8 cellular contexts compared by ENCODE assay signal in genomic region chr5:95620870-95621838, GRCh38. TPM values are rescaled to one million over a fixed set of nuclear protein-coding genes. Genes with fewer than 3 reads are reported as not detected.
DNase-seq lines count a peak whose midpoint lies in the region; TF ChIP-seq lines count a peak whose summit lies in the region.

No MANE protein-coding gene starts in this region.

- H3K27ac ChIP-seq in HEK293 (ENCODE audit: extremely low read depth, low read depth, low read length) (peak overlapping the region; percentile 50; the same call in 1 of the 2 replicates), esophagus (ENCODE audit: low read depth in 2 of 2, low read length in 1 of 2) (no peak overlapping the region)

- DNase-seq in NCI-H1105 (lab: John Stamatoyannopoulos, UW) (peak; percentile 15), nephron progenitor cell (peak; percentile 64), type B pancreatic cell (ENCODE audit: extremely low spot score, unreplicated experiment) (peak; percentile 68), NCI-H128 (lab: John Stamatoyannopoulos, UW; ENCODE audit: unreplicated experiment) (no peak)
- DNase-seq in activated CD8-positive, alpha-beta memory T cell treated with anti-CD3 and anti-CD28 coated beads for 48 hours (ENCODE audit: low read depth in 2 of 3, low spot score in 2 of 3), result peak; percentile 18 to 35 (median 20)

- 4% methylated on average over 57 to 92 of the region's 92 CpGs for WGBS in esophagus, 2 donors

- H3K27ac Mint-ChIP-seq in nephron progenitor cell (no peak overlapping the region), type B pancreatic cell (peak overlapping the region; percentile 61)

- H3K4me1 Mint-ChIP-seq in nephron progenitor cell (peaks cover 13% of the 10 kb centered on the region), type B pancreatic cell (ENCODE audit: unreplicated experiment) (peaks cover 12% of the 10 kb centered on the region)

- H3K4me1 ChIP-seq in HEK293 (ENCODE audit: control insufficient read depth, insufficient read depth, low read length), result no peaks in the 10 kb centered on the region
- H3K4me1 ChIP-seq in esophagus (ENCODE audit: control insufficient read depth in 2 of 2, insufficient read depth in 2 of 2, low read length in 1 of 2), result peaks cover 5 to 6% of the 10 kb centered on the region in 2 donors

- CTCF ChIA-PET in HEK293 (lab: Yijun Ruan, JAX), result interaction anchor here (0.5 to 0.7 kb wide), 2 partner anchors 150 to 229 kb away, joined by 3 read pairs; no protein-coding TSS in a partner anchor

- H3K9me3 ChIP-seq in HEK293 (ENCODE audit: control insufficient read depth, insufficient read depth, low read depth, low read length), result no peaks in the 10 kb centered on the region
- H3K9me3 ChIP-seq in esophagus (ENCODE audit: control insufficient read depth in 2 of 2, insufficient read depth in 1 of 2, low read depth in 1 of 2, low read length in 1 of 2), result no peaks in the 10 kb centered on the region

- H3K27me3 Mint-ChIP-seq in nephron progenitor cell (ENCODE audit: low read depth, poor library complexity) (peaks cover 74% of the 10 kb centered on the region), type B pancreatic cell (peaks cover 72% of the 10 kb centered on the region)

- H3K4me3 ChIP-seq in GM12875 (ENCODE audit: low read depth, low read length), result peak overlapping the region; percentile 65
- peak overlapping the region; percentile 32 for H3K4me3 ChIP-seq in HEK293 (ENCODE audit: low read depth, low read length)
- peak overlapping the region; percentile 48 to 69 for H3K4me3 ChIP-seq in esophagus (ENCODE audit: low read depth in 1 of 2, low read length in 2 of 2)

- H3K36me3 ChIP-seq in HEK293 (ENCODE audit: control insufficient read depth in 2 of 2, insufficient read depth in 1 of 2, low read length in 2 of 2) (no peaks in the 10 kb centered on the region), esophagus (ENCODE audit: control insufficient read depth in 2 of 2, insufficient read depth in 2 of 2, low read length in 1 of 2) (no peaks in the 10 kb centered on the region)

- POLR2A ChIA-PET in HEK293 (lab: Yijun Ruan, JAX), result no interaction called here

- no peaks in the 10 kb centered on the region for H3K36me3 Mint-ChIP-seq in nephron progenitor cell (ENCODE audit: low read depth)
- H3K36me3 Mint-ChIP-seq in type B pancreatic cell, result peaks cover 5% of the 10 kb centered on the region

- 0 out of 2 replicates have a peak, but pooled peaks have one; percentile 1 for TF ChIP-seq CTCF in GM12875 (IDR thresholded peaks at IDR 0.05; ENCODE audit: borderline replicate concordance, insufficient read depth, low read depth, low read length)
- no peak for TF ChIP-seq CTCF in HEK293 (tag by site-specific recombination; IDR thresholded peaks at IDR 0.05)
- TF ChIP-seq CTCF in nephron progenitor cell (IDR thresholded peaks at IDR 0.05), result no peak
- peak; percentile 25 for TF ChIP-seq CTCF in type B pancreatic cell (conservative IDR thresholded peaks at IDR 0.05)

- no peaks in the 10 kb centered on the region for H3K27me3 ChIP-seq in esophagus (ENCODE audit: control insufficient read depth in 1 of 2, insufficient read depth in 2 of 2, low read length in 2 of 2)

- peaks cover 10% of the 10 kb centered on the region for H3K9me3 Mint-ChIP-seq in nephron progenitor cell
- H3K9me3 Mint-ChIP-seq in type B pancreatic cell, result no peaks in the 10 kb centered on the region

- peak overlapping the region; percentile 80 for H3K4me3 Mint-ChIP-seq in nephron progenitor cell
- peak overlapping the region; percentile 89 for H3K4me3 Mint-ChIP-seq in type B pancreatic cell

TF ChIP-seq in HEK293, 187 proteins besides CTCF, POLR2A, EP300 and RAD21:
- TF ChIP-seq MEIS1 (CRISPR knock-in tag; IDR thresholded peaks at IDR 0.05; ENCODE audit: borderline replicate concordance) (no peak), ZNF155 (tag by site-specific recombination; IDR thresholded peaks at IDR 0.05) (no peak), ZNF157 (tag by site-specific recombination; IDR thresholded peaks at IDR 0.05) (no peak), SETDB1 (IDR thresholded peaks at IDR 0.05; ENCODE audit: insufficient read length, low read length) (no peak), ZNF555 (tag by site-specific recombination; conservative IDR thresholded peaks at IDR 0.05) (no peak), ZNF645 (tag by site-specific recombination; IDR thresholded peaks at IDR 0.05) (no peak), BCL11A (tag by site-specific recombination; IDR thresholded peaks at IDR 0.05; ENCODE audit: low read depth) (no peak), ZNF175 (tag by site-specific recombination; IDR thresholded peaks at IDR 0.05) (no peak), KLF8 (tag by site-specific recombination; IDR thresholded peaks at IDR 0.05) (no peak), ZNF585B (tag by site-specific recombination; IDR thresholded peaks at IDR 0.05) (no peak), GLIS2 (tag by site-specific recombination; IDR thresholded peaks at IDR 0.05) (no peak), ZNF843 (tag by site-specific recombination; IDR thresholded peaks at IDR 0.05) (no peak), ZNF518A (tag by site-specific recombination; conservative IDR thresholded peaks at IDR 0.05; ENCODE audit: low read depth) (no peak), GFI1B (tag by site-specific recombination; IDR thresholded peaks at IDR 0.05) (no peak)
- TF ChIP-seq, protein P1, sequence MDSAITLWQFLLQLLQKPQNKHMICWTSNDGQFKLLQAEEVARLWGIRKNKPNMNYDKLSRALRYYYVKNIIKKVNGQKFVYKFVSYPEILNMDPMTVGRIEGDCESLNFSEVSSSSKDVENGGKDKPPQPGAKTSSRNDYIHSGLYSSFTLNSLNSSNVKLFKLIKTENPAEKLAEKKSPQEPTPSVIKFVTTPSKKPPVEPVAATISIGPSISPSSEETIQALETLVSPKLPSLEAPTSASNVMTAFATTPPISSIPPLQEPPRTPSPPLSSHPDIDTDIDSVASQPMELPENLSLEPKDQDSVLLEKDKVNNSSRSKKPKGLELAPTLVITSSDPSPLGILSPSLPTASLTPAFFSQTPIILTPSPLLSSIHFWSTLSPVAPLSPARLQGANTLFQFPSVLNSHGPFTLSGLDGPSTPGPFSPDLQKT (IDR thresholded peaks at IDR 0.05; ENCODE audit: borderline replicate concordance, low read depth, low read length), result no peak

RNA-seq across cellular contexts. Expression of gene GPR150, which starts 1.3 kb away (rescaled TPM):
- polyA plus RNA-seq in esophagus, result under 1 TPM in 1 of 2 donors, not detected in 1; 0.05 TPM
- not detected in 2 replicates for total RNA-seq in type B pancreatic cell (ENCODE audit: low replicate concordance)

RNA-seq across cellular contexts. Expression of gene RFESD, which starts 25.4 kb away (rescaled TPM):
- polyA plus RNA-seq in esophagus, result 1 to 10 TPM; 1.1 to 1.6 TPM
- 1.6 and 2.5 TPM in 2 replicates for total RNA-seq in type B pancreatic cell (ENCODE audit: low replicate concordance)

Comparison
In these comparisons a context has a peak if more than half of its experiments do, and no peak if none do; other contexts are left out.
1. CTCF ChIP-seq: peak in GM12875 (single experiment) and type B pancreatic cell (single experiment); none in HEK293 (single experiment) and nephron progenitor cell (single experiment).
2. Peak in every context shown above with its lines, with median percentiles within 50 percentile points of each other: H3K4me3 ChIP-seq.